9 cellular contexts compared by ENCODE assay signal in the genomic region with DNA sequence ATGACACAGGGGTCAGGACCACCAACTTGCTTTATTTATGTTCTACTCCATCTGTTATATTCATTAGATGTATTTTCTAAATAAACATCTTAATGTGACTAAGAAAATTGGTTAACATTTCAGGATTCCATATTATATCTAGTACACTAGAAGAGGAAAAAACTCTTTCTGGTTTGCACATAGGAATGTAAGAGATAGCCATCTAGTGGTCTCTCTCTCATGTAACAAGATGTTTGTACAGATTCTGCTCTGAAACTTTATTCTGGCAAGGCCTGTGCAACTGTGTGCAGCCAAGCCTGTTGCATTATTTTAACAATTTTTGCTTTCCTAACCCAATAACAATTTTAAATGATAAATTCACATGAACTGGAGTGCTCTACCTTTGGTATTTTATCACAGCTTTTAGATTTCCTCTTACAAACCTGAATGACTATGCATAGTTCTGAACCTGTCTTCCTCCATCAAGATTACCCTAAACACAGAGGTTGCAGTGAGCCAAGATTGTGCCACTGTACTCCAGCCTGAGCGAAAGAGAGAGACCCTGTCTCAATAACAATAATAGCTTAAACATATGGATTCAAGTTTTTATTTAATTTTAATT.
DNase-seq lines count a peak whose midpoint lies in the region; ATAC-seq and TF ChIP-seq lines count a peak whose summit lies in the region.
"Had no signal": no experiment of that assay in that cellular context is flagged by ENCODE, and none has a peak within 500 bp of the region (broad histone marks: within the 10 kb centered on the region; RNA-seq: fewer than 3 reads in every experiment).

No MANE protein-coding gene starts in this region.

- no peak overlapping the region for H3K9ac ChIP-seq in PC-3 (ENCODE audit: low read length)

- no peak overlapping the region for H3K27ac Mint-ChIP-seq in endothelial cell (ENCODE audit: unreplicated experiment)
- H3K27ac Mint-ChIP-seq: IgD-negative memory B cell had no signal

- no peaks in the 10 kb centered on the region for H3K9me3 ChIP-seq in PC-3 (ENCODE audit: low read length)

- no peaks in the 10 kb centered on the region for H3K36me3 ChIP-seq in PC-3 (ENCODE audit: low read depth, low read length)

- intact Hi-C loops in PC-3 (cut with micrococcal nuclease): loop anchor here (1.0 to 2.0 kb wide), 7 partner anchors 50 to 388 kb away; no protein-coding TSS in a partner anchor
- intact Hi-C loops in sciatic nerve (cut with DNase I): no loop called here
- intact Hi-C loops in lower leg skin (cut with DNase I; ENCODE audit: low total_unique reads): no loop called here

- WGBS in lower leg skin, 2 donors: 83 to 84% methylated on average over 1 of the region's 1 CpG

- no peaks in the 10 kb centered on the region for H3K27me3 ChIP-seq in PC-3 (ENCODE audit: low read length)

- no peak overlapping the region for H2AFZ ChIP-seq in PC-3 (ENCODE audit: low read length)

- no peak overlapping the region for H3K27ac ChIP-seq in PC-3 (ENCODE audit: low read length)

- peaks cover 6% of the 10 kb centered on the region; the same call in 1 of the 2 replicates for H3K4me1 ChIP-seq in PC-3 (ENCODE audit: insufficient read depth, low read length)

- TF ChIP-seq CTCF in PC-3 (conservative IDR thresholded peaks at IDR 0.05; ENCODE audit: low read depth, low read length) (peak; percentile 86), fibroblast of pulmonary artery (IDR thresholded peaks at IDR 0.05; ENCODE audit: low read length, missing control alignments) (peak; percentile 32), endothelial cell (IDR thresholded peaks at IDR 0.05; ENCODE audit: unreplicated experiment) (no peak), lower leg skin (IDR thresholded peaks at IDR 0.05) (no peak)

- H3K9me2 ChIP-seq in PC-3 (replicated peaks; ENCODE audit: low read length): no peaks in the 10 kb centered on the region

- peak; percentile 85 for ATAC-seq in GM21529 (IDR thresholded peaks at IDR 0.05; ENCODE audit: unreplicated experiment)
- peak; percentile 82 for ATAC-seq in PC-3
- ATAC-seq in sciatic nerve: peak; percentile 90

- DNase-seq in DMS 273 (lab: John Stamatoyannopoulos, UW; ENCODE audit: unreplicated experiment): peak; percentile 48
- peak; percentile 70 for DNase-seq in PC-3
- peak; percentile 51 for DNase-seq in fibroblast of pulmonary artery (ENCODE audit: low read depth)
- DNase-seq in sciatic nerve (ENCODE audit: low spot score): no peak
- DNase-seq in endothelial cell (ENCODE audit: low spot score): no peak
- DNase-seq in NCI-H226: no peak
- DNase-seq in lower leg skin (ENCODE audit: low spot score in 2 of 2): no peak

- H3K4me1 Mint-ChIP-seq in endothelial cell (ENCODE audit: unreplicated experiment): no peaks in the 10 kb centered on the region
- H3K4me1 Mint-ChIP-seq: IgD-negative memory B cell had no signal

- CTCF ChIA-PET in PC-3 (lab: Charles Lee): interaction anchor here (0.6 kb wide), 1 partner anchor 148 kb away, joined by 3 read pairs; a partner anchor contains a TSS

- no peaks in the 10 kb centered on the region for H3K27me3 Mint-ChIP-seq in endothelial cell (ENCODE audit: unreplicated experiment)
- H3K27me3 Mint-ChIP-seq: IgD-negative memory B cell had no signal

- H3F3A ChIP-seq in PC-3 (ENCODE audit: low read length, unreplicated experiment): no peaks in the 10 kb centered on the region

- no peaks in the 10 kb centered on the region for H4K20me1 ChIP-seq in PC-3 (ENCODE audit: low read length)

- H3K4me2 ChIP-seq in PC-3 (ENCODE audit: low read length): no peak overlapping the region

- POLR2A ChIA-PET in PC-3 (lab: Charles Lee; ENCODE audit: unreplicated experiment): interaction anchor here (0.7 kb wide), 1 partner anchor 219 kb away, joined by 3 read pairs; no protein-coding TSS in a partner anchor

- no peak overlapping the region for H3K4me3 ChIP-seq in PC-3 (ENCODE audit: low read length)
- no peak overlapping the region for H3K4me3 ChIP-seq in fibroblast of pulmonary artery (replicated peaks; ENCODE audit: low read depth, low read length)
- H3K4me3 ChIP-seq in lower leg skin (ENCODE audit: low read depth, poor library complexity, severe bottlenecking): no peak overlapping the region

- no peak overlapping the region for H3K4me3 Mint-ChIP-seq in endothelial cell (ENCODE audit: unreplicated experiment)
- H3K4me3 Mint-ChIP-seq: IgD-negative memory B cell had no signal

- no peaks in the 10 kb centered on the region for H3K79me2 ChIP-seq in PC-3 (ENCODE audit: low read length)

- no TSS peak for BruUV-seq in PC-3 (replicated peaks; lab: Mats Ljungman, UMichigan)

- H3K36me3 Mint-ChIP-seq in endothelial cell (ENCODE audit: low read depth, unreplicated experiment): peaks cover 11% of the 10 kb centered on the region

- H3K9me3 Mint-ChIP-seq in endothelial cell (ENCODE audit: unreplicated experiment): no peaks in the 10 kb centered on the region

- TF ChIP-seq POLR2A in lower leg skin (IDR thresholded peaks at IDR 0.05): no peak

Comparison
In these comparisons a context has a peak if more than half of its experiments do, and no peak if none do; other contexts are left out.
1. DNase-seq: peak in DMS 273 (single experiment), PC-3 (single experiment) and fibroblast of pulmonary artery (single experiment); none in sciatic nerve (single experiment), endothelial cell (single experiment), NCI-H226 (single experiment) and lower leg skin (0 of 2).
2. CTCF ChIP-seq: peak in PC-3 (single experiment) and fibroblast of pulmonary artery (single experiment); none in endothelial cell (single experiment) and lower leg skin (0 of 3).
3. Peak in every context shown above with its lines, with median percentiles within 50 percentile points of each other: ATAC-seq.